8 cellular contexts compared by ENCODE assay signal in genomic region chr1:23167353-23168078, GRCh38. TPM values are rescaled to one million over a fixed set of nuclear protein-coding genes. Genes with fewer than 3 reads are reported as not detected.
DNase-seq lines count a peak whose midpoint lies in the region; ATAC-seq and TF ChIP-seq lines count a peak whose summit lies in the region.

No MANE protein-coding gene starts in this region.

- peak overlapping the region; percentile 83 for H3K4me3 ChIP-seq in NB4 (ENCODE audit: low read depth, low read length)
- H3K4me3 ChIP-seq in thymus (ENCODE audit: low read length) = peak overlapping the region; percentile 93

- WGBS in thymus = 2% methylated on average over 45 of the region's 45 CpGs

- no peak for TF ChIP-seq POLR2A in NB4 (IDR thresholded peaks at IDR 0.05; ENCODE audit: extremely low read depth, insufficient read length)

- H3K36me3 ChIP-seq in thymus (ENCODE audit: control insufficient read depth, insufficient read depth) = no peaks in the 10 kb centered on the region

- ATAC-seq in GM21360 (IDR thresholded peaks at IDR 0.05; ENCODE audit: unreplicated experiment) = no peak

- peaks cover 4% of the 10 kb centered on the region for H3K4me1 ChIP-seq in thymus (ENCODE audit: control insufficient read depth, insufficient read depth, low read length)

- DNase-seq in NCI-H345 (lab: John Stamatoyannopoulos, UW) (peak; percentile 44), NCI-H345 treated with DMSO at 0.1 percent for 48 hours (lab: John Stamatoyannopoulos, UW; ENCODE audit: unreplicated experiment) (no peak), NB4 (ENCODE audit: low read depth) (peak; percentile 75), activated T-cell treated with anti-CD3 and anti-CD28 coated beads for 48 hours (ENCODE audit: low read depth) (peak; percentile 18), epidermal melanocyte (ENCODE audit: insufficient read length, low spot score) (peak; percentile 63), mucosa of gallbladder (ENCODE audit: low spot score) (peak; percentile 23)

- no peaks in the 10 kb centered on the region for H3K27me3 ChIP-seq in thymus (ENCODE audit: control insufficient read depth, insufficient read depth)

- peak overlapping the region; percentile 92 for H3K27ac ChIP-seq in thymus (ENCODE audit: low read depth)

- H3K9me3 ChIP-seq in thymus (ENCODE audit: control insufficient read depth) = no peaks in the 10 kb centered on the region

- TF ChIP-seq CTCF in NB4 (IDR thresholded peaks at IDR 0.05; ENCODE audit: low read depth, low read length) = no peak

RNA-seq across cellular contexts. Expression of gene LUZP1, which starts 1.1 kb away (rescaled TPM):
- 40.8 TPM for total RNA-seq in mucosa of gallbladder
- 5.5 TPM for polyA plus RNA-seq in thymus

RNA-seq across cellular contexts. Expression of gene HTR1D, which starts 49.8 kb away (rescaled TPM):
- total RNA-seq in mucosa of gallbladder = 7.0 TPM
- 0.07 TPM for polyA plus RNA-seq in thymus
